Comparison of ENCODE assay signal across 12 cellular contexts in the genomic region with DNA sequence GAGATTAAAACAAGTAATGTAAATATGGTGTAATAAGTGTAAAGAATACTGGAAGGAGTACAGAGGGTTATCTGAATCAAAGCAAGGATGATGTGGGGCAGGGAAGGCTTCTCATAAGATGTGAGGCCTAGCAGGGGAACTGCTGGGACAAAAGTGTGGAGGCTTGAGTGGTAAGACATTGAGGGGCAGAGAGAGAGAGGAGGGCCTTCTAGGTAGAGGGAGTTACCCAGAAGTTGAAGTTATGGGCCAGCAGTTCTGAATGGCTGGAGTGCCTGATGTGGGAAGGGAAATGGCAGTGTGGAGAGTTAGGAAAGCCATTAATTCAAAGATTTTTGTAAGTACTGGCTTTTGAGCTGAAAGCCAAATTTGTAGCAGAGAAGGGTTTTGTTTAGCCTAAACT. TPM values are rescaled to one million over a fixed set of nuclear protein-coding genes. Genes with fewer than 3 reads are reported as not detected.
DNase-seq lines count a peak whose midpoint lies in the region; ATAC-seq and TF ChIP-seq lines count a peak whose summit lies in the region.
"Had no signal": no experiment of that assay in that cellular context is flagged by ENCODE, and none has a peak within 500 bp of the region (broad histone marks: within the 10 kb centered on the region; RNA-seq: fewer than 3 reads in every experiment).

No MANE protein-coding gene starts in this region.

- H2AFZ ChIP-seq in mammary epithelial cell (ENCODE audit: low read depth, low read length), result no peak overlapping the region

- H3K27ac ChIP-seq in breast epithelium, result peak overlapping the region; percentile 60 to 61
- no peak overlapping the region for H3K27ac ChIP-seq in mammary epithelial cell (ENCODE audit: insufficient read depth, low read depth, low read length)
- peak overlapping the region; percentile 72 to 76 for H3K27ac ChIP-seq in coronary artery
- H3K27ac ChIP-seq in transverse colon, result peak overlapping the region; percentile 46 to 72 (median 65)
- H3K27ac ChIP-seq: SJSA1, WERI-Rb-1 had no signal

- H4K20me1 ChIP-seq in mammary epithelial cell (ENCODE audit: insufficient read depth, low read length), result no peaks in the 10 kb centered on the region

- no peaks in the 10 kb centered on the region for H3K27me3 ChIP-seq in breast epithelium
- no peaks in the 10 kb centered on the region for H3K27me3 ChIP-seq in mammary epithelial cell (ENCODE audit: insufficient read depth, low read length)
- H3K27me3 ChIP-seq in transverse colon, result no peaks in the 10 kb centered on the region
- H3K27me3 ChIP-seq: left lung, SJSA1 had no signal

- no peak overlapping the region for H3K4me2 ChIP-seq in mammary epithelial cell (ENCODE audit: insufficient read depth, low read depth, low read length)

- no peak for ATAC-seq in effector memory CD8-positive, alpha-beta T cell (replicated peaks)

- dilution Hi-C loops in mammary epithelial cell (cut with HindIII; ENCODE audit: low sequenced_read_pairs), result no loop called here

- TF ChIP-seq POLR2A in breast epithelium (IDR thresholded peaks at IDR 0.05), result no peak
- no peak for TF ChIP-seq POLR2A in transverse colon (IDR thresholded peaks at IDR 0.05)

- CTCF ChIA-PET in mammary epithelial cell (lab: Charles Lee; ENCODE audit: low non-redundant PET), result interaction anchor here (0.6 to 1.0 kb wide), 4 partner anchors 166 to 309 kb away, joined by 3 to 6 read pairs (median 4); no protein-coding TSS in a partner anchor

- no peak overlapping the region for H3K4me3 Mint-ChIP-seq in nephron
- no peak overlapping the region for H3K4me3 Mint-ChIP-seq in effector memory CD8-positive, alpha-beta T cell

- H3K4me1 Mint-ChIP-seq in nephron, result peaks cover 47% of the 10 kb centered on the region
- peaks cover 7 to 26% of the 10 kb centered on the region in 2 donors for H3K4me1 Mint-ChIP-seq in effector memory CD8-positive, alpha-beta T cell (ENCODE audit: low read depth in 2 of 2)

- peak overlapping the region; percentile 1 to 56 (median 21) for H3K27ac Mint-ChIP-seq in nephron
- no peak overlapping the region for H3K27ac Mint-ChIP-seq in effector memory CD8-positive, alpha-beta T cell

- H3K27me3 Mint-ChIP-seq in nephron (ENCODE audit: low read depth), result no peaks in the 10 kb centered on the region
- no peaks in the 10 kb centered on the region for H3K27me3 Mint-ChIP-seq in effector memory CD8-positive, alpha-beta T cell

- H3K4me3 ChIP-seq in breast epithelium, result no peak overlapping the region
- no peak overlapping the region for H3K4me3 ChIP-seq in mammary epithelial cell (replicated peaks in 1 of 3; ENCODE audit: insufficient read depth in 1 of 3, low read depth in 2 of 3, low read length in 3 of 3)
- no peak overlapping the region for H3K4me3 ChIP-seq in coronary artery
- no peak overlapping the region for H3K4me3 ChIP-seq in transverse colon
- H3K4me3 ChIP-seq: left lung, SJSA1 had no signal

- no peak overlapping the region for H3K9ac ChIP-seq in mammary epithelial cell (ENCODE audit: insufficient read depth, low read length)

- peaks cover 30% of the 10 kb centered on the region for H3K79me2 ChIP-seq in mammary epithelial cell (ENCODE audit: insufficient read depth, low read length)

- no TSS peak for BruUV-seq in mammary epithelial cell (replicated peaks; lab: Mats Ljungman, UMichigan)

- intact Hi-C loops in breast epithelium (cut with DNase I; ENCODE audit: low total_unique reads) (no loop called here), mammary epithelial cell (cut with micrococcal nuclease) (no loop called here), transverse colon (cut with DNase I; ENCODE audit: low total_unique reads) (no loop called here)

- TF ChIP-seq EP300 in transverse colon (IDR thresholded peaks at IDR 0.05; ENCODE audit: low read depth), result no peak

- DNase-seq in breast epithelium (ENCODE audit: low spot score in 2 of 2) (no peak), mammary epithelial cell (no peak), coronary artery (ENCODE audit: low spot score) (no peak), transverse colon (no peak), retina (no peak), LoVo (ENCODE audit: low spot score) (no peak)
- no peak for DNase-seq in effector memory CD8-positive, alpha-beta T cell
- DNase-seq: NCI-H1694 had no signal

- H3K9me3 Mint-ChIP-seq in nephron, result no peaks in the 10 kb centered on the region
- H3K9me3 Mint-ChIP-seq in effector memory CD8-positive, alpha-beta T cell, result no peaks in the 10 kb centered on the region

- H3K4me1 ChIP-seq in breast epithelium (no peaks in the 10 kb centered on the region), mammary epithelial cell (ENCODE audit: insufficient read depth, low read length) (peaks cover 8% of the 10 kb centered on the region), transverse colon (peaks cover 33 to 67% (median 37%) of the 10 kb centered on the region in 4 donors)

- in situ Hi-C loops in mammary epithelial cell (cut with MboI; ENCODE audit: low sequenced_read_pairs in 2 of 2) (no loop called here), transverse colon (cut with MboI; ENCODE audit: low pct_ligation_motif_present in 1 of 4, low pct_unique_long_range_greater_than_20kb in 1 of 4, low sequenced_read_pairs in 3 of 4) (no loop called here)

- peaks cover 9% of the 10 kb centered on the region for H3K36me3 Mint-ChIP-seq in nephron (ENCODE audit: low read depth)
- H3K36me3 Mint-ChIP-seq in effector memory CD8-positive, alpha-beta T cell (ENCODE audit: insufficient read depth), result peaks cover 8% of the 10 kb centered on the region

- no peaks in the 10 kb centered on the region for H3K36me3 ChIP-seq in breast epithelium
- H3K36me3 ChIP-seq in mammary epithelial cell (ENCODE audit: insufficient read depth, low read length), result no peaks in the 10 kb centered on the region
- H3K36me3 ChIP-seq in transverse colon, result no peaks in the 10 kb centered on the region
- H3K36me3 ChIP-seq: WERI-Rb-1 had no signal

- H3K9me3 ChIP-seq in breast epithelium (no peaks in the 10 kb centered on the region), mammary epithelial cell (replicated peaks; ENCODE audit: insufficient read depth, low read length) (no peaks in the 10 kb centered on the region), transverse colon (no peaks in the 10 kb centered on the region)
- H3K9me3 ChIP-seq: left lung, SJSA1 had no signal

- TF ChIP-seq CTCF in breast epithelium (IDR thresholded peaks at IDR 0.05), result no peak
- no peak for TF ChIP-seq CTCF in mammary epithelial cell (conservative IDR thresholded peaks at IDR 0.05 in 1 of 2, IDR thresholded peaks at IDR 0.05 in 1 of 2; ENCODE audit: extremely low read depth in 1 of 2, insufficient read depth in 1 of 2, low read depth in 1 of 2, low read length in 2 of 2)
- no peak for TF ChIP-seq CTCF in coronary artery (IDR thresholded peaks at IDR 0.05)
- no peak for TF ChIP-seq CTCF in nephron (IDR thresholded peaks at IDR 0.05; ENCODE audit: unreplicated experiment in 3 of 3)
- no peak for TF ChIP-seq CTCF in transverse colon (IDR thresholded peaks at IDR 0.05)

RNA-seq across cellular contexts. Expression of a gene that starts 36.8 kb away (rescaled TPM):
- total RNA-seq in breast epithelium (10 to 100 TPM; 36.4 to 71.7 (median 49.9) TPM), mammary epithelial cell (10 to 100 TPM; 29.1 to 44.5 TPM), transverse colon (10 to 100 TPM; 23.6 to 67.7 (median 36.5) TPM)
- polyA plus RNA-seq in mammary epithelial cell, result 12.0 TPM
- polyA minus RNA-seq in mammary epithelial cell, result 9.6 TPM

Comparison
In these comparisons a context has a peak if more than half of its experiments do, and no peak if none do; other contexts are left out.
1. H3K27ac Mint-ChIP-seq: peak in nephron (3 of 3); none in effector memory CD8-positive, alpha-beta T cell (0 of 2).